12 cellular contexts compared by ENCODE assay signal in genomic region chrX:112731793-112732192, GRCh38. TPM values are rescaled to one million over a fixed set of nuclear protein-coding genes. Genes with fewer than 3 reads are reported as not detected.
DNase-seq lines count a peak whose midpoint lies in the region; ATAC-seq and TF ChIP-seq lines count a peak whose summit lies in the region.
"Had no signal": no experiment of that assay in that cellular context is flagged by ENCODE, and none has a peak within 500 bp of the region (broad histone marks: within the 10 kb centered on the region; RNA-seq: fewer than 3 reads in every experiment).

No MANE protein-coding gene starts in this region.

- H3K4me2 ChIP-seq in KMS-11: no peak overlapping the region
- no peak overlapping the region for H3K4me2 ChIP-seq in neural cell (ENCODE audit: low read length)

- H3K27me3 ChIP-seq in KMS-11 (ENCODE audit: insufficient read depth, low read depth) (no peaks in the 10 kb centered on the region), neural cell (ENCODE audit: insufficient read depth, low read depth, low read length) (no peaks in the 10 kb centered on the region), lower lobe of right lung (ENCODE audit: low read depth) (no peaks in the 10 kb centered on the region), body of pancreas (no peaks in the 10 kb centered on the region)
- H3K27me3 ChIP-seq: suprapubic skin had no signal

- no peaks in the 10 kb centered on the region for H3K79me2 ChIP-seq in KMS-11 (ENCODE audit: insufficient read depth, low read depth)
- no peaks in the 10 kb centered on the region for H3K79me2 ChIP-seq in neural cell (replicated peaks; ENCODE audit: insufficient read depth, low read length)

- H3K9me3 ChIP-seq in neural cell (ENCODE audit: low read length): no peaks in the 10 kb centered on the region
- H3K9me3 ChIP-seq in lower lobe of right lung: no peaks in the 10 kb centered on the region
- no peaks in the 10 kb centered on the region for H3K9me3 ChIP-seq in body of pancreas
- H3K9me3 ChIP-seq: suprapubic skin had no signal

- intact Hi-C loops in lower lobe of right lung (cut with DNase I): no loop called here
- intact Hi-C loops in body of pancreas (cut with DNase I): no loop called here

- no peaks in the 10 kb centered on the region for H3F3A ChIP-seq in neural cell (ENCODE audit: insufficient read depth, low read length, poor library complexity, severe bottlenecking)

- no peak for TF ChIP-seq POLR2A in body of pancreas (IDR thresholded peaks at IDR 0.05)

- H3K9me2 ChIP-seq in neural cell (ENCODE audit: insufficient read depth, low read length): no peaks in the 10 kb centered on the region

- in situ Hi-C loops in astrocyte of the cerebellum (cut with HindIII; ENCODE audit: low sequenced_read_pairs): no loop called here

- H3K36me3 ChIP-seq in KMS-11 (ENCODE audit: insufficient read depth) (no peaks in the 10 kb centered on the region), neural cell (ENCODE audit: insufficient read depth, low read length) (no peaks in the 10 kb centered on the region), lower lobe of right lung (no peaks in the 10 kb centered on the region), body of pancreas (replicated peaks in 1 of 2; ENCODE audit: insufficient read depth in 1 of 2, low read depth in 2 of 2) (no peaks in the 10 kb centered on the region)
- H3K36me3 ChIP-seq: suprapubic skin had no signal

- WGBS in body of pancreas, 2 donors: 46 to 50% methylated on average over 3 of the region's 3 CpGs

- TF ChIP-seq CTCF in KMS-11 (conservative IDR thresholded peaks at IDR 0.05; ENCODE audit: low read depth, low read length) (peak; percentile 38; the same call in 1 of the 2 replicates), astrocyte of the cerebellum (IDR thresholded peaks at IDR 0.05; ENCODE audit: low read depth, low read length, missing control alignments) (peak; percentile 4), neural cell (IDR thresholded peaks at IDR 0.05; ENCODE audit: poor library complexity, severe bottlenecking) (peak; percentile 46), lower lobe of right lung (IDR thresholded peaks at IDR 0.05) (no peak), body of pancreas (IDR thresholded peaks at IDR 0.05) (no peak)

- H4K20me1 ChIP-seq in KMS-11 (ENCODE audit: insufficient read depth) (no peaks in the 10 kb centered on the region), neural cell (ENCODE audit: insufficient read depth) (no peaks in the 10 kb centered on the region)

- no peak for TF ChIP-seq EP300 in neural cell (conservative IDR thresholded peaks at IDR 0.05; ENCODE audit: poor library complexity, severe bottlenecking)

- no peak overlapping the region for H3K27ac ChIP-seq in KMS-11
- no peak overlapping the region for H3K27ac ChIP-seq in neural cell (ENCODE audit: low read length)
- no peak overlapping the region for H3K27ac ChIP-seq in lower lobe of right lung
- no peak overlapping the region for H3K27ac ChIP-seq in body of pancreas
- H3K27ac ChIP-seq: epithelial cell of prostate, suprapubic skin had no signal

- no peaks in the 10 kb centered on the region for H3K4me1 ChIP-seq in KMS-11 (ENCODE audit: low read depth, poor library complexity, severe bottlenecking)
- no peaks in the 10 kb centered on the region for H3K4me1 ChIP-seq in lower lobe of right lung
- no peaks in the 10 kb centered on the region for H3K4me1 ChIP-seq in body of pancreas
- H3K4me1 ChIP-seq: suprapubic skin had no signal

- ATAC-seq in lower lobe of right lung: no peak
- ATAC-seq in GM18861 (IDR thresholded peaks at IDR 0.05; ENCODE audit: unreplicated experiment): no peak
- ATAC-seq in body of pancreas: no peak

- H3K4me3 ChIP-seq in KMS-11 (IDR thresholded peaks at IDR 0.05; ENCODE audit: insufficient read depth, low read depth, low read length) (no peak overlapping the region), astrocyte of the cerebellum (ENCODE audit: low read depth, low read length) (no peak overlapping the region), neural cell (ENCODE audit: low read length) (no peak overlapping the region), lower lobe of right lung (no peak overlapping the region), body of pancreas (no peak overlapping the region)
- H3K4me3 ChIP-seq: suprapubic skin had no signal

- H3K9ac ChIP-seq in KMS-11 (no peak overlapping the region), neural cell (ENCODE audit: low read length) (no peak overlapping the region)

- H2AFZ ChIP-seq in KMS-11 (ENCODE audit: low read depth) (no peak overlapping the region), neural cell (ENCODE audit: low read depth, low read length) (no peak overlapping the region)

- DNase-seq in NCI-H1105 treated with DMSO at 0.1 percent for 48 hours (lab: John Stamatoyannopoulos, UW) (peak; percentile 4), NCI-H1105 (lab: John Stamatoyannopoulos, UW) (no peak), astrocyte of the cerebellum (ENCODE audit: low read depth) (no peak), lower lobe of right lung (no peak), body of pancreas (no peak)
- DNase-seq: occipital lobe; stimulated activated CD4-positive, alpha-beta T cell treated with anti-CD3 and anti-CD28 coated beads, Interleukin-4, amount 100 ng/mL, for 1 hour had no signal

- TF ChIP-seq RAD21 in neural cell (conservative IDR thresholded peaks at IDR 0.05): peak; percentile 55

TF ChIP-seq in neural cell, 6 proteins besides CTCF, POLR2A, EP300 and RAD21:
- no peak for TF ChIP-seq EZH2 (IDR thresholded peaks at IDR 0.05; ENCODE audit: borderline replicate concordance, insufficient read depth, low read length, poor library complexity, severe bottlenecking)
- TF ChIP-seq SMC3 (conservative IDR thresholded peaks at IDR 0.05; ENCODE audit: poor library complexity): peak; percentile 49

RNA-seq across cellular contexts. Expression of gene LHFPL1, which starts 52.1 kb away (rescaled TPM):
- 1.7 TPM in 1 of 2 replicates, not detected in the other for polyA plus RNA-seq in neural cell
- polyA minus RNA-seq in neural cell: 0.49 and 0.93 TPM in 2 replicates
- total RNA-seq in lower lobe of right lung (0.59 TPM), body of pancreas (not detected)
- total RNA-seq: suprapubic skin had no signal

Comparison
In these comparisons a context has a peak if more than half of its experiments do, and no peak if none do; other contexts are left out.
1. CTCF ChIP-seq: peak in KMS-11 (single experiment), astrocyte of the cerebellum (single experiment) and neural cell (single experiment); none in lower lobe of right lung (single experiment) and body of pancreas (0 of 7).